In genomic region chr17:32335046-32335445, GRCh38 we compare ENCODE assay signal across 16 cellular contexts.
"Had no signal": no experiment of that assay in that cellular context is flagged by ENCODE, and none has a peak within 500 bp of the region (broad histone marks: within the 10 kb centered on the region; RNA-seq: fewer than 3 reads in every experiment).

No MANE protein-coding gene starts in this region.

- H3K27me3 ChIP-seq: esophagus squamous epithelium, gastroesophageal sphincter, right lobe of liver had no signal

- H3K4me1 Mint-ChIP-seq: memory B cell, nephron progenitor cell had no signal

- H3K27ac Mint-ChIP-seq: dendritic cell treated with granulocyte-macrophage colony-stimulating factor and Interleukin-4, amounts not matched to agents 40 ng/mL and 50 ng/mL, for 4 days; memory B cell; mesothelial cell of epicardium; nephron progenitor cell had no signal

- DNase-seq: esophagus squamous epithelium; glutamatergic neuron; left ventricle myocardium inferior; lower lobe of right lung; nephron progenitor cell; psoas muscle; retina; right lobe of liver; stimulated activated CD4-positive, alpha-beta T cell treated with anti-CD3 and anti-CD28 coated beads, Interleukin-12 subunit alpha, Interleukin-12 subunit beta, amount 100 ng/mL, for 4 hours; stimulated activated naive CD4-positive, alpha-beta T cell treated with Interleukin-2 at 50 U/mL for 16 hours; trophoblast cell had no signal

- ATAC-seq: gastroesophageal sphincter, lower lobe of right lung, psoas muscle, right lobe of liver had no signal

- H3K9me3 ChIP-seq: esophagus squamous epithelium, gastroesophageal sphincter, left ventricle myocardium inferior, lower lobe of right lung, psoas muscle, right lobe of liver had no signal

- H3K4me3 ChIP-seq: esophagus squamous epithelium, gastroesophageal sphincter, left ventricle myocardium inferior, lower lobe of right lung, psoas muscle, right lobe of liver, skin epidermis had no signal

- H3K4me3 Mint-ChIP-seq: dendritic cell treated with granulocyte-macrophage colony-stimulating factor and Interleukin-4, amounts not matched to agents 40 ng/mL and 50 ng/mL, for 4 days; memory B cell; mesothelial cell of epicardium; nephron progenitor cell had no signal

- H3K27ac ChIP-seq: esophagus squamous epithelium, gastroesophageal sphincter, left ventricle myocardium inferior, lower lobe of right lung, psoas muscle, right lobe of liver, skin epidermis had no signal

- H3K27me3 Mint-ChIP-seq: dendritic cell treated with granulocyte-macrophage colony-stimulating factor and Interleukin-4, amounts not matched to agents 40 ng/mL and 50 ng/mL, for 4 days; memory B cell had no signal

- H3K4me1 ChIP-seq: esophagus squamous epithelium, gastroesophageal sphincter, left ventricle myocardium inferior, lower lobe of right lung, psoas muscle, right lobe of liver had no signal

- H3K9me3 Mint-ChIP-seq: dendritic cell treated with granulocyte-macrophage colony-stimulating factor and Interleukin-4, amounts not matched to agents 40 ng/mL and 50 ng/mL, for 4 days; memory B cell; mesothelial cell of epicardium; nephron progenitor cell had no signal
